Comparison of ENCODE assay signal across 28 cellular contexts in genomic region chr13:41633776-41634175, GRCh38.
"Had no signal": no experiment of that assay in that cellular context is flagged by ENCODE, and none has a peak within 500 bp of the region (broad histone marks: within the 10 kb centered on the region; RNA-seq: fewer than 3 reads in every experiment).

No MANE protein-coding gene starts in this region.

- H3K27ac Mint-ChIP-seq: activated CD4-positive, alpha-beta memory T cell treated with anti-CD3 and anti-CD28 coated beads, Interleukin-2, amount 10 ng/mL, durations not matched to agents 7 days and 5 days; activated CD4-positive, alpha-beta T cell treated with anti-CD3 and anti-CD28 coated beads for 36 hours; activated naive CD8-positive, alpha-beta T cell treated with anti-CD3 and anti-CD28 coated beads, Interleukin-2, amount 50 U/mL, for 24 hours; activated T-helper 1 cell treated with anti-CD3 and anti-CD28 coated beads, Interleukin-12 subunit alpha, Interleukin-12 subunit beta, Interleukin-2, Interleukin-4 antibody, amounts not matched to agents 30 ng/mL and 10 ng/mL and 1 ng/mL, durations not matched to agents 14 hours and 24 hours and 36 hours; T-cell had no signal

- H3K4me2 ChIP-seq: KMS-11, PC-9 had no signal

- H3K9me3 ChIP-seq: ascending aorta, body of pancreas had no signal

- H3K9me3 Mint-ChIP-seq: activated CD4-positive, alpha-beta memory T cell treated with anti-CD3 and anti-CD28 coated beads, Interleukin-2, amount 10 ng/mL, durations not matched to agents 7 days and 5 days; activated naive CD4-positive, alpha-beta T cell treated with anti-CD3 and anti-CD28 coated beads, Interleukin-2, amount 50 U/mL, for 72 hours; activated naive CD8-positive, alpha-beta T cell treated with anti-CD3 and anti-CD28 coated beads, Interleukin-2, amount 50 U/mL, for 24 hours; activated T-helper 1 cell treated with anti-CD3 and anti-CD28 coated beads, Interleukin-12 subunit alpha, Interleukin-12 subunit beta, Interleukin-2, Interleukin-4 antibody, amounts not matched to agents 30 ng/mL and 10 ng/mL and 1 ng/mL, durations not matched to agents 14 hours and 24 hours and 36 hours; T-cell had no signal

- H3K9ac ChIP-seq: KMS-11 had no signal

- ATAC-seq: activated CD4-positive, alpha-beta T cell treated with anti-CD3 and anti-CD28 coated beads for 36 hours; activated naive CD4-positive, alpha-beta T cell treated with anti-CD3 and anti-CD28 coated beads, Interleukin-2, amount 50 U/mL, for 72 hours; activated naive CD8-positive, alpha-beta T cell treated with anti-CD3 and anti-CD28 coated beads, Interleukin-2, amount 50 U/mL, for 24 hours; body of pancreas; T-cell had no signal

- FAIRE-seq: bronchial epithelial cell had no signal

- H2AFZ ChIP-seq: PC-9 had no signal

- H3K36me3 ChIP-seq: ascending aorta had no signal

- DNase-seq: activated CD4-positive, alpha-beta memory T cell treated with anti-CD3 and anti-CD28 coated beads, Interleukin-2, amount 10 ng/mL, durations not matched to agents 7 days and 5 days; activated CD4-positive, alpha-beta T cell treated with anti-CD3 and anti-CD28 coated beads for 36 hours; activated CD4-positive, alpha-beta T cell treated with anti-CD3 and anti-CD28 coated beads, Interleukin-2, amount 50 U/mL, for 1 hour; activated effector memory CD4-positive, alpha-beta T cell treated with anti-CD3 and anti-CD28 coated beads, Interleukin-2, amount 50 U/mL, for 16 hours; activated naive CD4-positive, alpha-beta T cell treated with Interleukin-2 at 50 U/mL for 16 hours; activated naive CD8-positive, alpha-beta T cell treated with anti-CD3 and anti-CD28 coated beads, Interleukin-2, amount 50 U/mL, for 24 hours; amniotic stem cell; body of pancreas; central memory CD4-positive, alpha-beta T cell; MV-4-11; NCI-H1092 treated with DMSO at 0.1 percent for 48 hours; NCI-H1417 treated with DMSO at 0.1 percent for 48 hours; NCI-H1694; NCI-H2029; NCI-H2107; NCI-H2171 treated with DMSO at 0.1 percent for 48 hours; NCI-H226; NCI-H526; NCI-H774; PC-9; T-cell had no signal

- H3K4me1 ChIP-seq: ascending aorta, body of pancreas had no signal

- H3K4me3 Mint-ChIP-seq: activated CD4-positive, alpha-beta memory T cell treated with anti-CD3 and anti-CD28 coated beads, Interleukin-2, amount 10 ng/mL, durations not matched to agents 7 days and 5 days; activated CD4-positive, alpha-beta T cell treated with anti-CD3 and anti-CD28 coated beads for 36 hours; activated naive CD8-positive, alpha-beta T cell treated with anti-CD3 and anti-CD28 coated beads, Interleukin-2, amount 50 U/mL, for 24 hours; activated T-helper 1 cell treated with anti-CD3 and anti-CD28 coated beads, Interleukin-12 subunit alpha, Interleukin-12 subunit beta, Interleukin-2, Interleukin-4 antibody, amounts not matched to agents 30 ng/mL and 10 ng/mL and 1 ng/mL, durations not matched to agents 14 hours and 24 hours and 36 hours; T-cell had no signal

- H3K4me1 Mint-ChIP-seq: activated CD4-positive, alpha-beta memory T cell treated with anti-CD3 and anti-CD28 coated beads, Interleukin-2, amount 10 ng/mL, durations not matched to agents 7 days and 5 days; activated CD4-positive, alpha-beta T cell treated with anti-CD3 and anti-CD28 coated beads for 36 hours; activated naive CD8-positive, alpha-beta T cell treated with anti-CD3 and anti-CD28 coated beads, Interleukin-2, amount 50 U/mL, for 24 hours; T-cell had no signal

- H3K27me3 Mint-ChIP-seq: activated CD4-positive, alpha-beta memory T cell treated with anti-CD3 and anti-CD28 coated beads, Interleukin-2, amount 10 ng/mL, durations not matched to agents 7 days and 5 days; activated CD4-positive, alpha-beta T cell treated with anti-CD3 and anti-CD28 coated beads for 36 hours; activated naive CD8-positive, alpha-beta T cell treated with anti-CD3 and anti-CD28 coated beads, Interleukin-2, amount 50 U/mL, for 24 hours; T-cell had no signal

- H3K4me3 ChIP-seq: ascending aorta, body of pancreas, PC-9, SK-N-MC had no signal

- H3K27ac ChIP-seq: ascending aorta, body of pancreas, KMS-11, PC-9, SK-N-MC, VCaP had no signal

- H3K27me3 ChIP-seq: ascending aorta, body of pancreas had no signal
